8 cellular contexts compared by ENCODE assay signal in the genomic region with DNA sequence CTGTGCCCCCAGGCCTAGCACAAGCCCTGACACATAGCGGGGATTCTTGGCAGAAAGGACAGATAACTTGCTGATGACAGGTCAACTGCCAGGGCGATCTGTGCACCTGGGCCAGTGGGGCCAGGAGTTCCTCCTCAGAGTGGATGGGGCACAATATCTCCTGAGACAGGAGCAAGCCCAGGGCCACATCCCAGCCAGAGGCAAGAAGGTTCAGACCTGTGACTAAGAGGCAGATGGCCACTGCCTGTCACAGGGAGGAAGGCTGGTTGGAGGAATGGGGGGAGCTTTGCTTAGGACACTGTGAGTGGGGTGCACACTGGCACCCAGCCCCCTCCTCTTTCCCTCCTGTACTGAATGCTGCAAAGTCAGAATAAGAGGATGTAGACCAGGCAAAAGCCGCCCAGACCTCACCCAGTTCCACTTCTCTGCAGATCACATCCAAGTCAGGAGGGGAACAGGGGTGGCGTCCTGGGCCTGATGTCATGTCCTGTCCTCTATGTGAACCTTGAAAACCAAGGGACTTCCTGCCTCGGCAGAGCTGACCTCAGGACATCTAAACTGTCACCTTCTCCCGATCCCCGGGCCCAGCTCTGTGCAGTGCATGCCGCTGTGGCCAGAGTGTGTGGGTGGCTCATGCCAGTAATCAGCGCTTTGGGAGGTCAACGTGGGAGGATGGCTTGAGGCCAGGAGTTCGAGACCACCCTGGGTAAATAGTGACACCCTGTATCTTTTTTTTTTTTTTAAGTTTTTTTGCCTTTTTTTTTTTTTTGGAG. TPM values are rescaled to one million over a fixed set of nuclear protein-coding genes. Genes with fewer than 3 reads are reported as not detected.
A peak's percentile ranks its signal among the peaks of the same experiment; 100 is the strongest.
DNase-seq lines count a peak whose midpoint lies in the region; ATAC-seq, FAIRE-seq and TF ChIP-seq lines count a peak whose summit lies in the region.

No MANE protein-coding gene starts in this region.

- peaks cover 7% of the 10 kb centered on the region for H3K36me3 Mint-ChIP-seq in astrocyte (ENCODE audit: low read depth, unreplicated experiment)

- H2AFZ ChIP-seq in astrocyte (ENCODE audit: low read depth, low read length) (no peak overlapping the region), keratinocyte (ENCODE audit: control insufficient read depth, low read length) (no peak overlapping the region)

- TF ChIP-seq CTCF in astrocyte (IDR thresholded peaks at IDR 0.05; ENCODE audit: insufficient read depth, low read depth, low read length) (no peak), keratinocyte (optimal IDR thresholded peaks at IDR 0.05 in 1 of 3, IDR thresholded peaks at IDR 0.05 in 1 of 3, conservative IDR thresholded peaks at IDR 0.05 in 1 of 3; ENCODE audit: extremely low read depth in 1 of 3, insufficient read depth in 2 of 3, low read length in 3 of 3) (no peak)

- H3K4me2 ChIP-seq in astrocyte (ENCODE audit: low read length) (peak overlapping the region; percentile 78), keratinocyte (ENCODE audit: control insufficient read depth, extremely low read depth, insufficient read depth, low read depth, low read length) (peak overlapping the region; percentile 85)

- H3K79me2 ChIP-seq in astrocyte (ENCODE audit: insufficient read depth, low read length) (peaks cover 21% of the 10 kb centered on the region), keratinocyte (ENCODE audit: control insufficient read depth, insufficient read depth, low read length) (peaks cover 18% of the 10 kb centered on the region)

- H3K4me3 ChIP-seq in astrocyte (ENCODE audit: insufficient read depth, low read depth, low read length), result peak overlapping the region; percentile 63
- peak overlapping the region in 1 of 3 experiments; percentile 79 for H3K4me3 ChIP-seq in keratinocyte (ENCODE audit: control insufficient read depth in 2 of 3, extremely low read depth in 1 of 3, insufficient read depth in 2 of 3, low read depth in 1 of 3, low read length in 3 of 3)

- dilution Hi-C loops in keratinocyte (cut with MboI; ENCODE audit: extremely low pct_ligation_motif_present, low sequenced_read_pairs), result no loop called here

- no peaks in the 10 kb centered on the region for H3K27me3 ChIP-seq in astrocyte (ENCODE audit: insufficient read depth, low read length)
- no peaks in the 10 kb centered on the region for H3K27me3 ChIP-seq in keratinocyte (ENCODE audit: control insufficient read depth, extremely low read depth, insufficient read depth, low read length)

- H3K9me1 ChIP-seq in keratinocyte (ENCODE audit: control insufficient read depth, extremely low read depth, insufficient read depth, low read length), result no peaks in the 10 kb centered on the region

- no peak for FAIRE-seq in astrocyte (lab: Jason Lieb, UNC)
- no peak for FAIRE-seq in keratinocyte (lab: Jason Lieb, UNC)

- H3K9me3 Mint-ChIP-seq in astrocyte (ENCODE audit: unreplicated experiment), result no peaks in the 10 kb centered on the region

- H3K9me3 ChIP-seq in astrocyte (ENCODE audit: insufficient read depth, low read depth, low read length) (no peaks in the 10 kb centered on the region), keratinocyte (ENCODE audit: control insufficient read depth, low read depth, low read length) (no peaks in the 10 kb centered on the region)

- no peak overlapping the region for H3K27ac Mint-ChIP-seq in astrocyte (ENCODE audit: unreplicated experiment)

- peak overlapping the region; percentile 33 for H3K9ac ChIP-seq in astrocyte (ENCODE audit: low read length)
- no peak overlapping the region for H3K9ac ChIP-seq in keratinocyte (ENCODE audit: control insufficient read depth, extremely low read depth, insufficient read depth, low read length)

- H3K4me1 ChIP-seq in astrocyte (ENCODE audit: insufficient read depth, low read length) (peaks cover 7% of the 10 kb centered on the region), keratinocyte (ENCODE audit: control insufficient read depth, extremely low read depth, insufficient read depth, low read length) (peaks cover 19% of the 10 kb centered on the region)

- H3K27ac ChIP-seq in astrocyte (ENCODE audit: low read depth, low read length), result no peak overlapping the region
- H3K27ac ChIP-seq in keratinocyte (ENCODE audit: control insufficient read depth, insufficient read depth, low read length), result no peak overlapping the region

- DNase-seq in A172 (ENCODE audit: low spot score), result peak; percentile 64
- peak; percentile 91 for DNase-seq in SIG-M5 treated with dmso at 0.1 percent for 504 hours (lab: John Stamatoyannopoulos, UW; ENCODE audit: unreplicated experiment)
- peak; percentile 9 for DNase-seq in astrocyte (ENCODE audit: low read depth)
- DNase-seq in keratinocyte (ENCODE audit: low read depth, low spot score), result no peak
- peak; percentile 27 to 47 (median 29) for DNase-seq in stimulated activated CD4-positive, alpha-beta T cell treated with anti-CD3 and anti-CD28 coated beads, TNF-alpha, amount 100 ng/mL, for 48 hours (ENCODE audit: low read depth in 3 of 3)
- DNase-seq in NCI-H82 (lab: John Stamatoyannopoulos, UW), result no peak

- ATAC-seq in GM18870 (IDR thresholded peaks at IDR 0.05; ENCODE audit: unreplicated experiment) (peak; percentile 78), HG03097 (IDR thresholded peaks at IDR 0.05; ENCODE audit: low FRiP score, unreplicated experiment) (peak; percentile 73)

- H4K20me1 ChIP-seq in astrocyte (ENCODE audit: insufficient read depth, low read length) (peaks cover 7% of the 10 kb centered on the region), keratinocyte (ENCODE audit: control insufficient read depth, extremely low read depth, insufficient read depth, low read length) (no peaks in the 10 kb centered on the region)

- H3K27me3 Mint-ChIP-seq in astrocyte (ENCODE audit: low read depth, unreplicated experiment), result no peaks in the 10 kb centered on the region

- H3K36me3 ChIP-seq in astrocyte (ENCODE audit: insufficient read depth, low read length), result no peaks in the 10 kb centered on the region
- no peaks in the 10 kb centered on the region for H3K36me3 ChIP-seq in keratinocyte (ENCODE audit: control insufficient read depth in 2 of 2, extremely low read depth in 1 of 2, insufficient read depth in 2 of 2, low read length in 2 of 2)

- peaks cover 2% of the 10 kb centered on the region for H3K4me1 Mint-ChIP-seq in astrocyte (ENCODE audit: low read depth, unreplicated experiment)

- peak overlapping the region; percentile 77 for H3K4me3 Mint-ChIP-seq in astrocyte (ENCODE audit: unreplicated experiment)

RNA-seq across cellular contexts. Expression of a gene that starts 1.3 kb away (rescaled TPM):
- 29.2 and 42.0 TPM in 2 replicates for total RNA-seq in A172 (2014; rRNA removed; shearing (Covaris generic))
- total RNA-seq in astrocyte, result 18.3 and 20.0 TPM in 2 replicates
- 9.4 to 19.9 TPM (median 13.3 TPM) in 3 replicates for polyA plus RNA-seq in keratinocyte
- polyA plus RNA-seq in keratinocyte (2011; ENCODE audit: low read depth), result 11.3 TPM
- polyA plus RNA-seq in keratinocyte (2011; cell fraction: cytosol; rRNA removed), result 6.9 and 10.9 TPM in 2 replicates
- 27.8 and 29.3 TPM in 2 replicates for polyA plus RNA-seq in keratinocyte (2011; cell fraction: nucleus; rRNA removed)
- polyA plus RNA-seq in keratinocyte (2012; ENCODE audit: low replicate concordance), result 13.7 and 15.1 TPM in 2 replicates
- 13.0 to 30.2 TPM (median 17.9 TPM) in 3 replicates for polyA minus RNA-seq in keratinocyte
- polyA minus RNA-seq in keratinocyte (2011; cell fraction: cytosol; rRNA and poly(A)+ RNA removed), result 9.2 TPM
- 9.2 and 9.6 TPM in 2 replicates for polyA minus RNA-seq in keratinocyte (2011; cell fraction: nucleus; rRNA and poly(A)+ RNA removed)

Comparison
In these comparisons a context has a peak if more than half of its experiments do, and no peak if none do; other contexts are left out.
1. DNase-seq: peak in A172 (single experiment), SIG-M5 treated with dmso at 0.1 percent for 504 hours (single experiment), astrocyte (single experiment) and stimulated activated CD4-positive, alpha-beta T cell treated with anti-CD3 and anti-CD28 coated beads, TNF-alpha, amount 100 ng/mL, for 48 hours (3 of 3); none in keratinocyte (single experiment) and NCI-H82 (single experiment).